ENCODE assay signal across 9 cellular contexts in genomic region chr3:128992926-128993460, GRCh38.
DNase-seq lines count a peak whose midpoint lies in the region; ATAC-seq and TF ChIP-seq lines count a peak whose summit lies in the region.
"Had no signal": no experiment of that assay in that cellular context is flagged by ENCODE, and none has a peak within 500 bp of the region (broad histone marks: within the 10 kb centered on the region; RNA-seq: fewer than 3 reads in every experiment).

No MANE protein-coding gene starts in this region.

- no peak for ATAC-seq in HG03025 (IDR thresholded peaks at IDR 0.05; ENCODE audit: low FRiP score, unreplicated experiment)

- H3K4me1 ChIP-seq in parathyroid adenoma, result peaks cover 5% of the 10 kb centered on the region

- no peaks in the 10 kb centered on the region for H3K9me3 ChIP-seq in parathyroid adenoma (ENCODE audit: control insufficient read depth, low read length)

- H3K27me3 ChIP-seq in parathyroid adenoma (ENCODE audit: control insufficient read depth, insufficient read depth, low read length), result no peaks in the 10 kb centered on the region

- DNase-seq in NCI-H1417 (lab: John Stamatoyannopoulos, UW) (peak in 2 of 3 experiments; percentile 90), NCI-H1417 treated with DMSO at 0.1 percent for 48 hours (lab: John Stamatoyannopoulos, UW) (no peak), NOMO-1 treated with dmso at 0.1 percent for 144 hours (lab: John Stamatoyannopoulos, UW; ENCODE audit: unreplicated experiment) (no peak), RKO (ENCODE audit: low spot score) (no peak)
- DNase-seq: NK-92 treated with Interleukin-12 subunit alpha and Interleukin-12 subunit beta, amount 100 ng/mL, for 24 hours had no signal

- H3K79me2 ChIP-seq in parathyroid adenoma, result no peaks in the 10 kb centered on the region

- H3K4me3 ChIP-seq in iPS-11a (ENCODE audit: low read depth, low read length) (peak overlapping the region; percentile 28), parathyroid adenoma (ENCODE audit: low read depth, low read length) (no peak overlapping the region)

- no peaks in the 10 kb centered on the region for H3K36me3 ChIP-seq in parathyroid adenoma (ENCODE audit: control insufficient read depth, insufficient read depth, low read length)

- H2AFZ ChIP-seq in parathyroid adenoma, result peak overlapping the region; percentile 89

- peak overlapping the region; percentile 41; the same call in 1 of the 2 replicates for H3K27ac ChIP-seq in VCaP
- no peak overlapping the region for H3K27ac ChIP-seq in parathyroid adenoma

- TF ChIP-seq CTCF in VCaP (conservative IDR thresholded peaks at IDR 0.05) (no peak), parathyroid adenoma (IDR thresholded peaks at IDR 0.05) (no peak)

- H3K4me2 ChIP-seq in parathyroid adenoma (ENCODE audit: low read length), result peak overlapping the region; percentile 98

- H3K9ac ChIP-seq in parathyroid adenoma, result no peak overlapping the region

Comparison
In these comparisons a context has a peak if more than half of its experiments do, and no peak if none do; other contexts are left out.
1. DNase-seq: peak in NCI-H1417 (2 of 3); none in NCI-H1417 treated with DMSO at 0.1 percent for 48 hours (single experiment), NOMO-1 treated with dmso at 0.1 percent for 144 hours (single experiment) and RKO (single experiment).